ENCODE assay signal across 16 cellular contexts in genomic region chr11:15909937-15910598, GRCh38.
DNase-seq lines count a peak whose midpoint lies in the region; ATAC-seq and TF ChIP-seq lines count a peak whose summit lies in the region.
"Had no signal": no experiment of that assay in that cellular context is flagged by ENCODE, and none has a peak within 500 bp of the region (broad histone marks: within the 10 kb centered on the region; RNA-seq: fewer than 3 reads in every experiment).

No MANE protein-coding gene starts in this region.

- H2AFZ ChIP-seq in IMR-90 (replicated peaks; ENCODE audit: low read length, poor library complexity) (peak overlapping the region; percentile 15), OCI-LY3 (ENCODE audit: low read depth, low read length) (peak overlapping the region; percentile 7; the same call in 1 of the 2 replicates), neuronal stem cell (ENCODE audit: low read length) (no peak overlapping the region)

- H2AK5ac ChIP-seq in IMR-90 (ENCODE audit: low read depth, low read length) (no peak overlapping the region), neuronal stem cell (ENCODE audit: low read depth, low read length) (no peak overlapping the region)

- CTCF ChIA-PET in IMR-90 (lab: Yijun Ruan, JAX) = no interaction called here

- no peaks in the 10 kb centered on the region for H3K79me1 ChIP-seq in IMR-90 (ENCODE audit: low read depth in 1 of 2, low read length in 2 of 2)
- peaks cover 3% of the 10 kb centered on the region for H3K79me1 ChIP-seq in neuronal stem cell (ENCODE audit: low read depth, low read length)

- H3K27me3 ChIP-seq in IMR-90 (ENCODE audit: control insufficient read depth, insufficient read depth, low read length) = no peaks in the 10 kb centered on the region; the same call in 1 of the 2 replicates
- H3K27me3 ChIP-seq in OCI-LY3 (ENCODE audit: low read depth, low read length) = no peaks in the 10 kb centered on the region
- peaks cover 0 to 14% (median 1%) of the 10 kb centered on the region in 3 experiments for H3K27me3 ChIP-seq in neuronal stem cell (ENCODE audit: control insufficient read depth in 3 of 3, insufficient read depth in 3 of 3, low read depth in 1 of 3, low read length in 3 of 3)
- H3K27me3 ChIP-seq: BLaER1 had no signal

- H2AK9ac ChIP-seq in IMR-90 (replicated peaks; ENCODE audit: low read depth, low read length, poor library complexity) = no peak overlapping the region

- no peak overlapping the region for H2BK20ac ChIP-seq in IMR-90 (ENCODE audit: low read depth, low read length)

- H2BK5ac ChIP-seq in IMR-90 (ENCODE audit: low read depth, low read length, poor library complexity, severe bottlenecking) = no peak overlapping the region
- no peak overlapping the region for H2BK5ac ChIP-seq in neuronal stem cell (ENCODE audit: low read length)

- H3K23ac ChIP-seq in IMR-90 (ENCODE audit: low read depth, low read length) = no peak overlapping the region
- H3K23ac ChIP-seq in neuronal stem cell (ENCODE audit: low read depth, low read length, poor library complexity) = no peak overlapping the region

- H3K4me3 ChIP-seq in IMR-90 (ENCODE audit: insufficient read depth, low read depth, low read length) (no peak overlapping the region), OCI-LY3 (ENCODE audit: low read length) (peak overlapping the region; percentile 44), neuronal stem cell (ENCODE audit: low read length in 2 of 2) (no peak overlapping the region)
- H3K4me3 ChIP-seq: BLaER1 had no signal

- H3K9ac ChIP-seq in IMR-90 (ENCODE audit: low read depth, low read length) (no peak overlapping the region), OCI-LY3 (ENCODE audit: low read length) (no peak overlapping the region), neuronal stem cell (ENCODE audit: low read depth, low read length, poor library complexity) (no peak overlapping the region)
- H3K9ac ChIP-seq: BLaER1 had no signal

- no peak for TF ChIP-seq RAD21 in IMR-90 (IDR thresholded peaks at IDR 0.05; ENCODE audit: low read length)

- no peaks in the 10 kb centered on the region for H3K9me3 ChIP-seq in IMR-90 (ENCODE audit: control insufficient read depth, insufficient read depth, low read length)
- no peaks in the 10 kb centered on the region for H3K9me3 ChIP-seq in OCI-LY3 (ENCODE audit: insufficient read depth, low read length)
- H3K9me3 ChIP-seq in neuronal stem cell (replicated peaks in 1 of 2; ENCODE audit: control insufficient read depth in 2 of 2, insufficient read depth in 1 of 2, low read depth in 1 of 2, low read length in 2 of 2) = peaks cover 0 to 5% of the 10 kb centered on the region in 2 donors
- H3K9me3 ChIP-seq: BLaER1 had no signal

- H2BK120ac ChIP-seq in IMR-90 (ENCODE audit: low read depth, low read length) = no peak overlapping the region
- no peak overlapping the region for H2BK120ac ChIP-seq in neuronal stem cell (ENCODE audit: low read depth, low read length)

- dilution Hi-C loops in IMR-90 (cut with HindIII; ENCODE audit: low sequenced_read_pairs, unreplicated experiment) = no loop called here

- H3K18ac ChIP-seq in IMR-90 (ENCODE audit: low read depth, low read length) (no peak overlapping the region), neuronal stem cell (ENCODE audit: low read length) (peak overlapping the region; percentile 83)

- no peak overlapping the region for H4K5ac ChIP-seq in IMR-90 (ENCODE audit: low read depth, low read length)

- TF ChIP-seq POLR2A in IMR-90 (IDR thresholded peaks at IDR 0.05; ENCODE audit: low read depth, low read length) = no peak

- 80% methylated on average over 1 of the region's 11 CpGs; no CpG with 5 or more reads in 1 of the 2 experiments for WGBS in IMR-90 (ENCODE audit: extremely low coverage in 2 of 2, insufficient read length in 1 of 2), 2 experiments
- no CpG with 5 or more reads among the region's 11 CpGs for WGBS in neuronal stem cell (ENCODE audit: extremely low coverage in 2 of 2, insufficient read length in 2 of 2, insufficient replicate concordance in 1 of 2), 2 donors

- no peak overlapping the region for H2BK12ac ChIP-seq in neuronal stem cell (ENCODE audit: low read length)

- H3K4ac ChIP-seq in IMR-90 (ENCODE audit: low read depth, low read length) = no peak overlapping the region
- H3K4ac ChIP-seq in neuronal stem cell (ENCODE audit: low read length) = no peak overlapping the region

- H2BK15ac ChIP-seq in IMR-90 (ENCODE audit: low read depth, low read length) (no peak overlapping the region), neuronal stem cell (ENCODE audit: low read length) (peak overlapping the region; percentile 22)

- intact Hi-C loops in IMR-90 (cut with micrococcal nuclease) = loop anchor here (5.0 kb wide), 1 partner anchor 697 kb away; no protein-coding TSS in a partner anchor

- H3K56ac ChIP-seq in IMR-90 (ENCODE audit: extremely low read depth, insufficient read depth, low read length) = no peak overlapping the region

- no peak overlapping the region for H3K4me2 ChIP-seq in IMR-90 (ENCODE audit: low read depth, low read length)
- peak overlapping the region; percentile 72 for H3K4me2 ChIP-seq in OCI-LY3 (ENCODE audit: low read length)
- H3K4me2 ChIP-seq in neuronal stem cell (ENCODE audit: insufficient read depth, low read length, poor library complexity, severe bottlenecking) = no peak overlapping the region
- H3K4me2 ChIP-seq: BLaER1 had no signal

- H3K79me2 ChIP-seq in OCI-LY3 (ENCODE audit: low read length) = no peaks in the 10 kb centered on the region

- DNase-seq in IMR-90 (no peak), left kidney (ENCODE audit: low read depth, low spot score) (peak; percentile 27), neuronal stem cell (ENCODE audit: low spot score) (no peak), NCI-H510A (lab: John Stamatoyannopoulos, UW) (no peak), cerebellum (ENCODE audit: low spot score) (no peak)
- DNase-seq: Calu3; CD4-positive, alpha-beta memory T cell; DMS53; EL; KBM-7; NCI-H1694 treated with DMSO at 0.1 percent for 48 hours; NCI-H69; Right ventricle myocardium superior had no signal

- POLR2A ChIA-PET in IMR-90 (lab: Charles Lee; ENCODE audit: unreplicated experiment) = no interaction called here

- no peak for TF ChIP-seq CTCF in IMR-90 (conservative IDR thresholded peaks at IDR 0.05; ENCODE audit: low read depth, low read length)
- TF ChIP-seq CTCF in OCI-LY3 (IDR thresholded peaks at IDR 0.05; ENCODE audit: low read depth, low read length) = no peak

- H4K8ac ChIP-seq in IMR-90 (ENCODE audit: low read depth in 2 of 2, low read length in 2 of 2) (no peak overlapping the region), neuronal stem cell (ENCODE audit: low read depth, low read length) (no peak overlapping the region)

- H4K91ac ChIP-seq in IMR-90 (ENCODE audit: insufficient read depth, low read depth, low read length) = no peak overlapping the region
- H4K91ac ChIP-seq in neuronal stem cell (ENCODE audit: low read depth, low read length, poor library complexity) = no peak overlapping the region

- H3K27ac ChIP-seq in IMR-90 (ENCODE audit: insufficient read depth, low read length) (no peak overlapping the region), OCI-LY3 (ENCODE audit: low read length) (no peak overlapping the region), neuronal stem cell (replicated peaks; ENCODE audit: low read length) (no peak overlapping the region)
- H3K27ac ChIP-seq: BLaER1 had no signal

- in situ Hi-C loops in IMR-90 (cut with MboI; ENCODE audit: low sequenced_read_pairs) = no loop called here

- H3K14ac ChIP-seq in IMR-90 (replicated peaks; ENCODE audit: low read depth, low read length) = no peak overlapping the region
- no peak overlapping the region for H3K14ac ChIP-seq in neuronal stem cell (ENCODE audit: low read length)

- no TSS peak for BruUV-seq in IMR-90 (replicated peaks; lab: Mats Ljungman, UMichigan)

- H4K20me1 ChIP-seq in IMR-90 (ENCODE audit: insufficient read depth, low read length) (no peaks in the 10 kb centered on the region), OCI-LY3 (ENCODE audit: insufficient read depth, low read length) (no peaks in the 10 kb centered on the region)
- H4K20me1 ChIP-seq: BLaER1 had no signal

- H3K4me1 ChIP-seq in IMR-90 (ENCODE audit: control insufficient read depth, insufficient read depth, low read length) = peaks cover 4% of the 10 kb centered on the region; the same call in 1 of the 2 replicates
- H3K4me1 ChIP-seq in OCI-LY3 (ENCODE audit: low read length) = peaks cover 8% of the 10 kb centered on the region
- peaks cover 0 to 4% of the 10 kb centered on the region in 2 donors for H3K4me1 ChIP-seq in neuronal stem cell (ENCODE audit: control insufficient read depth in 2 of 2, insufficient read depth in 1 of 2, low read depth in 1 of 2, low read length in 2 of 2)
- H3K4me1 ChIP-seq: BLaER1 had no signal

- peaks cover 13% of the 10 kb centered on the region for H3K9me1 ChIP-seq in IMR-90 (ENCODE audit: insufficient read depth, low read length)

- no peak for ATAC-seq in IMR-90 (ENCODE audit: low read depth)
- ATAC-seq in GM18858 (IDR thresholded peaks at IDR 0.05; ENCODE audit: unreplicated experiment) = no peak

- H3K36me3 ChIP-seq in IMR-90 (ENCODE audit: control insufficient read depth, insufficient read depth, low read length) (no peaks in the 10 kb centered on the region), OCI-LY3 (replicated peaks; ENCODE audit: low read depth, low read length) (no peaks in the 10 kb centered on the region), neuronal stem cell (replicated peaks in 1 of 2; ENCODE audit: control insufficient read depth in 2 of 2, insufficient read depth in 2 of 2, low read length in 2 of 2) (no peaks in the 10 kb centered on the region)
- H3K36me3 ChIP-seq: BLaER1 had no signal

TF ChIP-seq in IMR-90, 13 proteins besides CTCF, POLR2A, EP300 and RAD21 (continues in another document):
- no peak for TF ChIP-seq FOS (IDR thresholded peaks at IDR 0.05; ENCODE audit: low read depth, low read length)
- no peak for TF ChIP-seq ELK1 (IDR thresholded peaks at IDR 0.05; ENCODE audit: borderline replicate concordance, low read depth, low read length)
- TF ChIP-seq SMC3 (IDR thresholded peaks at IDR 0.05; ENCODE audit: low read depth, low read length) = no peak
- TF ChIP-seq CEBPB (IDR thresholded peaks at IDR 0.05; ENCODE audit: low read depth, low read length) = no peak
- TF ChIP-seq MXI1 (IDR thresholded peaks at IDR 0.05; ENCODE audit: borderline replicate concordance, low read depth, low read length) = no peak
- no peak for TF ChIP-seq MAFK (IDR thresholded peaks at IDR 0.05; ENCODE audit: low read depth, low read length)
- TF ChIP-seq RFX5 (IDR thresholded peaks at IDR 0.05; ENCODE audit: low read depth, low read length) = no peak
- no peak for TF ChIP-seq MAZ (IDR thresholded peaks at IDR 0.05; ENCODE audit: borderline replicate concordance, low read depth, low read length)
- TF ChIP-seq BHLHE40 (IDR thresholded peaks at IDR 0.05; ENCODE audit: low read depth, low read length) = no peak
